ENCODE assay signal across 9 cellular contexts in genomic region chr4:52234539-52235174, GRCh38.
DNase-seq lines count a peak whose midpoint lies in the region; ATAC-seq, FAIRE-seq and TF ChIP-seq lines count a peak whose summit lies in the region.
"Had no signal": no experiment of that assay in that cellular context is flagged by ENCODE, and none has a peak within 500 bp of the region (broad histone marks: within the 10 kb centered on the region; RNA-seq: fewer than 3 reads in every experiment).

No MANE protein-coding gene starts in this region.

- no peaks in the 10 kb centered on the region for H3K4me1 Mint-ChIP-seq in astrocyte (ENCODE audit: low read depth, unreplicated experiment)
- H3K4me1 Mint-ChIP-seq: central memory CD8-positive, alpha-beta T cell had no signal

- TF ChIP-seq CTCF in LNCaP clone FGC (IDR thresholded peaks at IDR 0.05; ENCODE audit: control insufficient read depth, extremely low read depth, insufficient read depth) (peak; percentile 75), astrocyte (IDR thresholded peaks at IDR 0.05; ENCODE audit: insufficient read depth, low read depth, low read length) (peak; percentile 41)

- no peak overlapping the region for H3K4me2 ChIP-seq in astrocyte (ENCODE audit: low read length)

- no peak for ATAC-seq in HG02571 (IDR thresholded peaks at IDR 0.05; ENCODE audit: unreplicated experiment)
- no peak for ATAC-seq in GM19397 (IDR thresholded peaks at IDR 0.05; ENCODE audit: unreplicated experiment)

- H3K27me3 Mint-ChIP-seq in astrocyte (ENCODE audit: low read depth, unreplicated experiment), result no peaks in the 10 kb centered on the region
- H3K27me3 Mint-ChIP-seq: central memory CD8-positive, alpha-beta T cell had no signal

- no peaks in the 10 kb centered on the region for H3K4me1 ChIP-seq in astrocyte (ENCODE audit: insufficient read depth, low read length)

- no peaks in the 10 kb centered on the region for H3K36me3 ChIP-seq in astrocyte (ENCODE audit: insufficient read depth, low read length)

- no peaks in the 10 kb centered on the region for H4K20me1 ChIP-seq in astrocyte (ENCODE audit: insufficient read depth, low read length)

- H3K27ac ChIP-seq in astrocyte (ENCODE audit: low read depth, low read length), result no peak overlapping the region

- FAIRE-seq in astrocyte (lab: Jason Lieb, UNC), result peak; percentile 39
- no peak for FAIRE-seq in GM19239 (lab: Jason Lieb, UNC)

- no peak overlapping the region for H3K4me3 ChIP-seq in LNCaP clone FGC (ENCODE audit: low read depth, low read length)
- no peak overlapping the region for H3K4me3 ChIP-seq in astrocyte (ENCODE audit: insufficient read depth, low read depth, low read length)

- no peak overlapping the region for H2AFZ ChIP-seq in astrocyte (ENCODE audit: low read depth, low read length)

- no peaks in the 10 kb centered on the region for H3K79me2 ChIP-seq in astrocyte (ENCODE audit: insufficient read depth, low read length)

- H3K36me3 Mint-ChIP-seq in astrocyte (ENCODE audit: low read depth, unreplicated experiment), result no peaks in the 10 kb centered on the region

- no peak overlapping the region for H3K9ac ChIP-seq in astrocyte (ENCODE audit: low read length)

- H3K27ac Mint-ChIP-seq in astrocyte (ENCODE audit: unreplicated experiment), result no peak overlapping the region

- no peaks in the 10 kb centered on the region for H3K9me3 ChIP-seq in astrocyte (ENCODE audit: insufficient read depth, low read depth, low read length)

- no peak overlapping the region for H3K4me3 Mint-ChIP-seq in astrocyte (ENCODE audit: unreplicated experiment)
- H3K4me3 Mint-ChIP-seq: central memory CD8-positive, alpha-beta T cell had no signal

- H3K9me3 Mint-ChIP-seq in astrocyte (ENCODE audit: unreplicated experiment), result no peaks in the 10 kb centered on the region

- DNase-seq in Ammon's horn (ENCODE audit: low spot score) (peak; percentile 51), LNCaP clone FGC (ENCODE audit: low read depth) (peak; percentile 43), astrocyte (ENCODE audit: low read depth) (no peak), inferior parietal cortex (ENCODE audit: extremely low spot score) (peak; percentile 64), GOT3 (lab: John Stamatoyannopoulos, UW) (no peak), GM19239 (ENCODE audit: insufficient read length, low spot score) (no peak)

- no peaks in the 10 kb centered on the region for H3K27me3 ChIP-seq in astrocyte (ENCODE audit: insufficient read depth, low read length)

Comparison
In these comparisons a context has a peak if more than half of its experiments do, and no peak if none do; other contexts are left out.
1. DNase-seq: peak in Ammon's horn (single experiment), LNCaP clone FGC (single experiment) and inferior parietal cortex (single experiment); none in astrocyte (single experiment), GOT3 (single experiment) and GM19239 (single experiment).